ENCODE assay signal across 33 cellular contexts in genomic region chr3:128463354-128463753, GRCh38. TPM values are rescaled to one million over a fixed set of nuclear protein-coding genes. Genes with fewer than 3 reads are reported as not detected.
"Had no signal": no experiment of that assay in that cellular context is flagged by ENCODE, and none has a peak within 500 bp of the region (broad histone marks: within the 10 kb centered on the region; RNA-seq: fewer than 3 reads in every experiment).

No MANE protein-coding gene starts in this region.

- H3K27me3 ChIP-seq: pancreas, uterus had no signal

- H3K36me3 ChIP-seq: left ventricle myocardium inferior, pancreas, prostate gland, sigmoid colon, spleen, suprapubic skin, thoracic aorta, tibial artery, uterus had no signal

- H3K27ac ChIP-seq: left ventricle myocardium inferior, pancreas, prostate gland, sigmoid colon, spleen, suprapubic skin, thoracic aorta, tibial artery, uterus had no signal

- H3K36me3 Mint-ChIP-seq: memory B cell; natural killer cell treated with Interleukin-12 subunit alpha and Interleukin-12 subunit beta and Interleukin-15 and Interleukin-18, amount 100 ng/mL, for 72 hours; stimulated activated effector memory CD8-positive, alpha-beta T cell treated with anti-CD3 and anti-CD28 coated beads, Interleukin-12 subunit alpha, Interleukin-12 subunit beta, amount 100 ng/mL, for 72 hours; type B pancreatic cell had no signal

- H3K4me1 ChIP-seq: pancreas, prostate gland, sigmoid colon, spleen, suprapubic skin, tibial artery, uterus had no signal

- ATAC-seq: mucosa of descending colon; naive thymus-derived CD4-positive, alpha-beta T cell; natural killer cell treated with Interleukin-12 subunit alpha and Interleukin-12 subunit beta and Interleukin-15 and Interleukin-18, amount 100 ng/mL, for 72 hours; pancreas; right cardiac atrium; stimulated activated effector memory CD8-positive, alpha-beta T cell treated with anti-CD3 and anti-CD28 coated beads, Interleukin-12 subunit alpha, Interleukin-12 subunit beta, amount 100 ng/mL, for 72 hours had no signal

- H3K9me3 ChIP-seq: left ventricle myocardium inferior, mucosa of descending colon, pancreas, prostate gland, sigmoid colon, spleen, suprapubic skin, thoracic aorta, tibial artery, uterus had no signal

- H3K27ac Mint-ChIP-seq: memory B cell; natural killer cell treated with Interleukin-12 subunit alpha and Interleukin-12 subunit beta and Interleukin-15 and Interleukin-18, amount 100 ng/mL, for 72 hours; stimulated activated effector memory CD8-positive, alpha-beta T cell treated with anti-CD3 and anti-CD28 coated beads, Interleukin-12 subunit alpha, Interleukin-12 subunit beta, amount 100 ng/mL, for 72 hours; stimulated activated naive CD8-positive, alpha-beta T cell treated with anti-CD3 and anti-CD28 coated beads, Interleukin-15, Interleukin-2, amounts not matched to agents 100 ng/mL and 50 ng/mL, for 24 hours; type B pancreatic cell had no signal

- H3K4me3 Mint-ChIP-seq: memory B cell; naive thymus-derived CD4-positive, alpha-beta T cell; natural killer cell treated with Interleukin-12 subunit alpha and Interleukin-12 subunit beta and Interleukin-15 and Interleukin-18, amount 100 ng/mL, for 72 hours; stimulated activated effector memory CD8-positive, alpha-beta T cell treated with anti-CD3 and anti-CD28 coated beads, Interleukin-12 subunit alpha, Interleukin-12 subunit beta, amount 100 ng/mL, for 72 hours; stimulated activated naive CD8-positive, alpha-beta T cell treated with anti-CD3 and anti-CD28 coated beads, Interleukin-15, Interleukin-2, amounts not matched to agents 100 ng/mL and 50 ng/mL, for 24 hours; type B pancreatic cell had no signal

- H3K4me3 ChIP-seq: left ventricle myocardium inferior, mucosa of descending colon, pancreas, prostate gland, sigmoid colon, spleen, suprapubic skin, thoracic aorta, tibial artery, uterus had no signal

- H3K9me3 Mint-ChIP-seq: memory B cell; naive thymus-derived CD4-positive, alpha-beta T cell; natural killer cell treated with Interleukin-12 subunit alpha and Interleukin-12 subunit beta and Interleukin-15 and Interleukin-18, amount 100 ng/mL, for 72 hours; stimulated activated effector memory CD8-positive, alpha-beta T cell treated with anti-CD3 and anti-CD28 coated beads, Interleukin-12 subunit alpha, Interleukin-12 subunit beta, amount 100 ng/mL, for 72 hours; stimulated activated naive CD8-positive, alpha-beta T cell treated with anti-CD3 and anti-CD28 coated beads, Interleukin-15, Interleukin-2, amounts not matched to agents 100 ng/mL and 50 ng/mL, for 24 hours; type B pancreatic cell had no signal

- DNase-seq: islet precursor cell; left ventricle myocardium inferior; midbrain; mucosa of descending colon; naive thymus-derived CD4-positive, alpha-beta T cell; nucleus accumbens; pancreas; retina; right cardiac atrium; sigmoid colon; small intestine; spleen; stimulated activated CD4-positive, alpha-beta T cell treated with anti-CD3 and anti-CD28 coated beads, Interleukin-4, amount 100 ng/mL, for 24 hours; stimulated activated naive CD4-positive, alpha-beta T cell; tibial artery; uterus had no signal

RNA-seq across cellular contexts. Expression of gene DNAJB8, which starts 3.3 kb away (rescaled TPM):
- total RNA-seq: kidney epithelial cell; left ventricle myocardium inferior; lower leg skin; lung microvascular endothelial cell; mesenteric fat pad; mucosa of descending colon; myocyte; naive thymus-derived CD4-positive, alpha-beta T cell; natural killer cell treated with Interleukin-12 subunit alpha and Interleukin-12 subunit beta and Interleukin-15 and Interleukin-18, amount 100 ng/mL, for 72 hours; osteoblast; pancreas; right cardiac atrium; sigmoid colon; spleen; subcutaneous adipose tissue; suprapubic skin; thoracic aorta; ureter; uterus had no signal
- polyA plus RNA-seq: naive thymus-derived CD4-positive, alpha-beta T cell; neural cell; pancreas; right cardiac atrium; sigmoid colon; small intestine; spleen had no signal

RNA-seq across cellular contexts. Expression of gene GATA2, which starts 29.6 kb away (rescaled TPM):
- total RNA-seq: myocyte had no signal
- polyA plus RNA-seq: naive thymus-derived CD4-positive, alpha-beta T cell; neural cell had no signal
